ENCODE assay signal across 13 cellular contexts in genomic region chr1:69055223-69055622, GRCh38.
DNase-seq lines count a peak whose midpoint lies in the region; ATAC-seq and TF ChIP-seq lines count a peak whose summit lies in the region.
"Had no signal": no experiment of that assay in that cellular context is flagged by ENCODE, and none has a peak within 500 bp of the region (broad histone marks: within the 10 kb centered on the region; RNA-seq: fewer than 3 reads in every experiment).

No MANE protein-coding gene starts in this region.

- no peak overlapping the region for H3K4me2 ChIP-seq in mammary epithelial cell (ENCODE audit: insufficient read depth, low read depth, low read length)

- no peak overlapping the region for H3K4me3 ChIP-seq in mammary epithelial cell (replicated peaks in 1 of 3; ENCODE audit: insufficient read depth in 1 of 3, low read depth in 2 of 3, low read length in 3 of 3)
- H3K4me3 ChIP-seq: SK-N-MC had no signal

- H3K4me1 ChIP-seq in mammary epithelial cell (ENCODE audit: insufficient read depth, low read length), result peaks cover 17% of the 10 kb centered on the region

- in situ Hi-C loops in mammary epithelial cell (cut with MboI; ENCODE audit: low sequenced_read_pairs in 2 of 2), result no loop called here

- H3K9me3 Mint-ChIP-seq in activated naive CD4-positive, alpha-beta T cell treated with anti-CD3 and anti-CD28 coated beads for 36 hours, result peaks cover 3% of the 10 kb centered on the region
- H3K9me3 Mint-ChIP-seq in type B pancreatic cell, result no peaks in the 10 kb centered on the region
- no peaks in the 10 kb centered on the region for H3K9me3 Mint-ChIP-seq in chondrocyte (ENCODE audit: low read depth)
- H3K9me3 Mint-ChIP-seq: activated CD4-positive, alpha-beta memory T cell treated with anti-CD3 and anti-CD28 coated beads for 36 hours; activated naive CD8-positive, alpha-beta T cell treated with anti-CD3 and anti-CD28 coated beads, Interleukin-2, amount 50 U/mL, for 24 hours; endodermal cell had no signal

- H4K20me1 ChIP-seq in mammary epithelial cell (ENCODE audit: insufficient read depth, low read length), result no peaks in the 10 kb centered on the region

- DNase-seq in activated naive CD4-positive, alpha-beta T cell treated with anti-CD3 and anti-CD28 coated beads for 36 hours, result no peak
- no peak for DNase-seq in activated naive CD4-positive, alpha-beta T cell treated with Interleukin-2 at 50 U/mL for 16 hours
- peak; percentile 21 for DNase-seq in NCI-H1105 (lab: John Stamatoyannopoulos, UW)
- DNase-seq in mammary epithelial cell, result peak; percentile 83
- DNase-seq in type B pancreatic cell (ENCODE audit: extremely low spot score, unreplicated experiment), result no peak
- DNase-seq in T-helper 9 cell, result no peak
- no peak for DNase-seq in chondrocyte (ENCODE audit: low spot score)
- DNase-seq: activated CD4-positive, alpha-beta memory T cell treated with anti-CD3 and anti-CD28 coated beads for 36 hours; activated naive CD8-positive, alpha-beta T cell treated with anti-CD3 and anti-CD28 coated beads, Interleukin-2, amount 50 U/mL, for 24 hours; endodermal cell; NCI-H2227 treated with DMSO at 0.1 percent for 48 hours had no signal

- dilution Hi-C loops in mammary epithelial cell (cut with HindIII; ENCODE audit: low sequenced_read_pairs), result no loop called here

- TF ChIP-seq CTCF in mammary epithelial cell (conservative IDR thresholded peaks at IDR 0.05 in 1 of 2, IDR thresholded peaks at IDR 0.05 in 1 of 2; ENCODE audit: extremely low read depth in 1 of 2, insufficient read depth in 1 of 2, low read depth in 1 of 2, low read length in 2 of 2), result no peak
- TF ChIP-seq CTCF in type B pancreatic cell (conservative IDR thresholded peaks at IDR 0.05), result no peak
- no peak for TF ChIP-seq CTCF in chondrocyte (IDR thresholded peaks at IDR 0.05)

- no peaks in the 10 kb centered on the region for H3K9me3 ChIP-seq in mammary epithelial cell (replicated peaks; ENCODE audit: insufficient read depth, low read length)

- no peak for ATAC-seq in HG03520 (IDR thresholded peaks at IDR 0.05; ENCODE audit: unreplicated experiment)
- ATAC-seq: activated naive CD8-positive, alpha-beta T cell treated with anti-CD3 and anti-CD28 coated beads, Interleukin-2, amount 50 U/mL, for 24 hours had no signal

- H3K36me3 ChIP-seq in mammary epithelial cell (ENCODE audit: insufficient read depth, low read length), result no peaks in the 10 kb centered on the region

- no peaks in the 10 kb centered on the region for H3K27me3 ChIP-seq in mammary epithelial cell (ENCODE audit: insufficient read depth, low read length)

- H3K9ac ChIP-seq in mammary epithelial cell (ENCODE audit: insufficient read depth, low read length), result no peak overlapping the region

- peak overlapping the region; percentile 83 for H2AFZ ChIP-seq in mammary epithelial cell (ENCODE audit: low read depth, low read length)

- WGBS in mammary epithelial cell (ENCODE audit: low coverage, missing lambda C conversion rate), result 0% methylated on average over 2 of the region's 2 CpGs

- peak overlapping the region; percentile 45 for H3K27ac ChIP-seq in mammary epithelial cell (ENCODE audit: insufficient read depth, low read depth, low read length)
- H3K27ac ChIP-seq: SK-N-MC had no signal

- no peaks in the 10 kb centered on the region for H3K79me2 ChIP-seq in mammary epithelial cell (ENCODE audit: insufficient read depth, low read length)

- CTCF ChIA-PET in activated naive CD4-positive, alpha-beta T cell treated with anti-CD3 and anti-CD28 coated beads for 36 hours (lab: Charles Lee), result no interaction called here
- CTCF ChIA-PET in mammary epithelial cell (lab: Charles Lee; ENCODE audit: low non-redundant PET), result no interaction called here

- H3K4me3 Mint-ChIP-seq in activated naive CD4-positive, alpha-beta T cell treated with anti-CD3 and anti-CD28 coated beads for 36 hours, result no peak overlapping the region
- H3K4me3 Mint-ChIP-seq in type B pancreatic cell (no peak overlapping the region), chondrocyte (ENCODE audit: unreplicated experiment) (no peak overlapping the region)
- H3K4me3 Mint-ChIP-seq: activated CD4-positive, alpha-beta memory T cell treated with anti-CD3 and anti-CD28 coated beads for 36 hours; activated naive CD8-positive, alpha-beta T cell treated with anti-CD3 and anti-CD28 coated beads, Interleukin-2, amount 50 U/mL, for 24 hours; endodermal cell had no signal

- BruUV-seq in mammary epithelial cell (replicated peaks; lab: Mats Ljungman, UMichigan), result no TSS peak

- intact Hi-C loops in activated naive CD4-positive, alpha-beta T cell treated with anti-CD3 and anti-CD28 coated beads for 36 hours (cut with micrococcal nuclease), result no loop called here
- intact Hi-C loops in mammary epithelial cell (cut with micrococcal nuclease), result no loop called here

- no peaks in the 10 kb centered on the region for H3K27me3 Mint-ChIP-seq in activated naive CD4-positive, alpha-beta T cell treated with anti-CD3 and anti-CD28 coated beads for 36 hours (ENCODE audit: low read depth)
- H3K27me3 Mint-ChIP-seq in type B pancreatic cell (no peaks in the 10 kb centered on the region), chondrocyte (ENCODE audit: low read depth) (peaks cover 9% of the 10 kb centered on the region)
- H3K27me3 Mint-ChIP-seq: activated CD4-positive, alpha-beta memory T cell treated with anti-CD3 and anti-CD28 coated beads for 36 hours; activated naive CD8-positive, alpha-beta T cell treated with anti-CD3 and anti-CD28 coated beads, Interleukin-2, amount 50 U/mL, for 24 hours had no signal

- no peaks in the 10 kb centered on the region for H3K4me1 Mint-ChIP-seq in activated naive CD4-positive, alpha-beta T cell treated with anti-CD3 and anti-CD28 coated beads for 36 hours (ENCODE audit: low read depth)
- H3K4me1 Mint-ChIP-seq in type B pancreatic cell (ENCODE audit: unreplicated experiment), result peaks cover 5% of the 10 kb centered on the region
- no peaks in the 10 kb centered on the region for H3K4me1 Mint-ChIP-seq in chondrocyte (ENCODE audit: low read depth)
- H3K4me1 Mint-ChIP-seq: activated naive CD8-positive, alpha-beta T cell treated with anti-CD3 and anti-CD28 coated beads, Interleukin-2, amount 50 U/mL, for 24 hours had no signal

- no peaks in the 10 kb centered on the region for H3K36me3 Mint-ChIP-seq in activated naive CD4-positive, alpha-beta T cell treated with anti-CD3 and anti-CD28 coated beads for 36 hours (ENCODE audit: low read depth)
- H3K36me3 Mint-ChIP-seq in type B pancreatic cell (no peaks in the 10 kb centered on the region), chondrocyte (ENCODE audit: low read depth) (no peaks in the 10 kb centered on the region)
- H3K36me3 Mint-ChIP-seq: activated CD4-positive, alpha-beta memory T cell treated with anti-CD3 and anti-CD28 coated beads for 36 hours had no signal

- peak overlapping the region; percentile 28 for H3K27ac Mint-ChIP-seq in activated naive CD4-positive, alpha-beta T cell treated with anti-CD3 and anti-CD28 coated beads for 36 hours
- H3K27ac Mint-ChIP-seq in type B pancreatic cell (peak overlapping the region; percentile 59), chondrocyte (ENCODE audit: unreplicated experiment) (no peak overlapping the region)
- H3K27ac Mint-ChIP-seq: activated CD4-positive, alpha-beta memory T cell treated with anti-CD3 and anti-CD28 coated beads for 36 hours; activated naive CD8-positive, alpha-beta T cell treated with anti-CD3 and anti-CD28 coated beads, Interleukin-2, amount 50 U/mL, for 24 hours; endodermal cell had no signal

Comparison
In these comparisons a context has a peak if more than half of its experiments do, and no peak if none do; other contexts are left out.
1. DNase-seq: peak in NCI-H1105 (single experiment) and mammary epithelial cell (single experiment); none in activated naive CD4-positive, alpha-beta T cell treated with anti-CD3 and anti-CD28 coated beads for 36 hours (single experiment), activated naive CD4-positive, alpha-beta T cell treated with Interleukin-2 at 50 U/mL for 16 hours (single experiment), type B pancreatic cell (single experiment), T-helper 9 cell (single experiment) and chondrocyte (single experiment).